1 cellular context compared by ENCODE assay signal in genomic region chr1:85975770-85976386, GRCh38.
TF ChIP-seq lines count a peak whose summit lies in the region.

No MANE protein-coding gene starts in this region.

TF ChIP-seq in WTC11, 78 proteins besides CTCF, POLR2A, EP300 and RAD21:
- TF ChIP-seq CDX4 (CRISPR knock-in tag; IDR thresholded peaks at IDR 0.05; ENCODE audit: borderline replicate concordance), result no peak
- TF ChIP-seq PREB (CRISPR knock-in tag; IDR thresholded peaks at IDR 0.05; ENCODE audit: borderline replicate concordance), result no peak
- TF ChIP-seq ZNF423 (CRISPR knock-in tag; IDR thresholded peaks at IDR 0.05), result peak; percentile 88
- TF ChIP-seq ZNF121 (CRISPR knock-in tag; IDR thresholded peaks at IDR 0.05), result no peak
- TF ChIP-seq ETV6 (CRISPR knock-in tag; IDR thresholded peaks at IDR 0.05), result no peak
- no peak for TF ChIP-seq TEAD1 (CRISPR knock-in tag; IDR thresholded peaks at IDR 0.05)
- TF ChIP-seq ZNF263 (CRISPR knock-in tag; IDR thresholded peaks at IDR 0.05; ENCODE audit: low read depth), result no peak
- no peak for TF ChIP-seq E2F1 (CRISPR knock-in tag; IDR thresholded peaks at IDR 0.05)
TF ChIP-seq in WTC11: peak in this region for 1.
